In the genomic region with DNA sequence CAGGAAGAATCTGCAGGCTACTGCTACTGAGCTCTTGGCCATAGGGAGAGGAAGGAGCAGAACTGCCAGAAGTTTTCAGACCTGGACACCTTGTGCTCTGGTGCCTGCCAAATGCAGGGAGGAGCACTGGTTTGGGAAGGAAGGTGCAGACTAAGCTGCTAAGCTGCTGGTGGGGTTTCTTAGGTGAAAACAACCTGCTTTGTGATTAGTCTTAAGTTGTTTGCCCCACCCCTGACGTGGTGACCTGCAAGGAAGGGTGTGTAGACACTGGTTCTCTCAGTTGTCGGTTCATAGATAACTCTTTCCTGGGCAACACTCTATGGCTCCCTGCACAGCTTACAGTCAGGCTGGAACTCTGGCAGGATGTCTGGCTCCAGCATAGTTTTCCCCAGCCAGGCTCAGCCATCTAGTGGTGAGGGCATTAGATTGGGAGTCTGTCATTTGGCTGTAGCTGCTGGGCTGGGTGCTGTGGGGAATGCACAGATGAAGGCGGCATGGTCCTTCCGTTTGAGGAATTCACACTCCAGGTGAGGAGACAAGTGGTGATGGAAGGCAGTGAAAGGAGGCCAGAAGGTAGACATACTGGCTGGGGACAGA, we compare ENCODE assay signal across 12 cellular contexts. TPM values are rescaled to one million over a fixed set of nuclear protein-coding genes. Genes with fewer than 3 reads are reported as not detected.
DNase-seq lines count a peak whose midpoint lies in the region; ATAC-seq and TF ChIP-seq lines count a peak whose summit lies in the region.
"Had no signal": no experiment of that assay in that cellular context is flagged by ENCODE, and none has a peak within 500 bp of the region (broad histone marks: within the 10 kb centered on the region; RNA-seq: fewer than 3 reads in every experiment).

No MANE protein-coding gene starts in this region.

- peaks cover 3% of the 10 kb centered on the region for H3K4me1 ChIP-seq in psoas muscle

- no peak overlapping the region for H3K27ac ChIP-seq in brain microvascular endothelial cell
- no peak overlapping the region for H3K27ac ChIP-seq in psoas muscle
- H3K27ac ChIP-seq: hepatocyte had no signal

- H3K27me3 ChIP-seq in brain microvascular endothelial cell (replicated peaks) (peaks cover 21% of the 10 kb centered on the region), kidney epithelial cell (ENCODE audit: control insufficient read depth, insufficient read depth, low read length) (no peaks in the 10 kb centered on the region), psoas muscle (ENCODE audit: insufficient read depth in 3 of 3, low read length in 2 of 3) (peaks cover 0 to 14% (median 0%) of the 10 kb centered on the region in 3 donors)
- H3K27me3 ChIP-seq: hepatocyte had no signal

- WGBS in psoas muscle, 3 donors: 60 to 67% (median 63%) methylated on average over 4 of the region's 4 CpGs

- ATAC-seq in GM21576 (IDR thresholded peaks at IDR 0.05; ENCODE audit: unreplicated experiment) (no peak), GM21529 (IDR thresholded peaks at IDR 0.05; ENCODE audit: unreplicated experiment) (no peak), psoas muscle (no peak)

- H3K27me3 Mint-ChIP-seq in HFFc6 (ENCODE audit: insufficient read depth): peaks cover 39% of the 10 kb centered on the region

- no peaks in the 10 kb centered on the region for H3K9me3 ChIP-seq in psoas muscle

- no peaks in the 10 kb centered on the region for H3K9me3 Mint-ChIP-seq in HFFc6

- peaks cover 21% of the 10 kb centered on the region for H3K4me1 Mint-ChIP-seq in HFFc6 (ENCODE audit: low read depth)

- no peaks in the 10 kb centered on the region for H3K36me3 Mint-ChIP-seq in HFFc6 (ENCODE audit: low read depth)
- H3K36me3 Mint-ChIP-seq: CD4-positive, CD25-positive, alpha-beta regulatory T cell had no signal

- H3K4me3 ChIP-seq in AG09309 (ENCODE audit: control insufficient read depth, low read depth, low read length) (no peak overlapping the region), brain microvascular endothelial cell (ENCODE audit: low read depth, low read length) (no peak overlapping the region), kidney epithelial cell (ENCODE audit: low read depth, low read length) (no peak overlapping the region), psoas muscle (no peak overlapping the region)
- H3K4me3 ChIP-seq: hepatocyte had no signal

- DNase-seq in AG09309 (ENCODE audit: low read depth) (no peak), HFFc6 (peak; percentile 16), brain microvascular endothelial cell (no peak), kidney epithelial cell (ENCODE audit: low read depth) (no peak), NCI-H1436 treated with DMSO at 0.1 percent for 48 hours (lab: John Stamatoyannopoulos, UW) (no peak), psoas muscle (no peak)
- DNase-seq: MM.1S, NCI-H345 had no signal

- intact Hi-C loops in psoas muscle (cut with DNase I): no loop called here

- TF ChIP-seq CTCF in AG09309 (IDR thresholded peaks at IDR 0.05; ENCODE audit: control insufficient read depth, insufficient read depth, low read depth, low read length, missing control alignments) (peak; percentile 24), HFFc6 (IDR thresholded peaks at IDR 0.05) (peak; percentile 59; the same call in 1 of the 2 replicates), brain microvascular endothelial cell (IDR thresholded peaks at IDR 0.05; ENCODE audit: low read depth, low read length, missing control alignments) (peak; percentile 62), kidney epithelial cell (IDR thresholded peaks at IDR 0.05; ENCODE audit: insufficient read depth, low read length, poor library complexity, severe bottlenecking) (peak; percentile 23), psoas muscle (IDR thresholded peaks at IDR 0.05) (no peak)

- H3K27ac Mint-ChIP-seq in HFFc6: no peak overlapping the region

- H3K4me3 Mint-ChIP-seq in HFFc6: no peak overlapping the region
- H3K4me3 Mint-ChIP-seq: CD4-positive, CD25-positive, alpha-beta regulatory T cell had no signal

- in situ Hi-C loops in brain microvascular endothelial cell (cut with HindIII; ENCODE audit: low pct_ligation_motif_present, low sequenced_read_pairs): no loop called here

- H3K36me3 ChIP-seq in brain microvascular endothelial cell (replicated peaks) (no peaks in the 10 kb centered on the region), kidney epithelial cell (ENCODE audit: control insufficient read depth, insufficient read depth, low read length) (no peaks in the 10 kb centered on the region), psoas muscle (ENCODE audit: insufficient read depth in 1 of 2, low read depth in 1 of 2) (no peaks in the 10 kb centered on the region)

RNA-seq across cellular contexts. Expression of a gene that starts 10.3 kb away (rescaled TPM):
- total RNA-seq in HFFc6 (2021; fragmentation: NEBNext Ultra II Directional; extraction: Animal tissue kit (Norgen Biotek cat#: 25700)): 100 to 1,000 TPM; 390 to 518 (median 442) TPM
- 207 and 230 TPM in 2 replicates for total RNA-seq in kidney epithelial cell
- 100 to 1,000 TPM in 1 of 4 donors, 10 to 100 TPM in 3; 41.8 to 150 (median 59.9) TPM for total RNA-seq in psoas muscle
- 100 to 1,000 TPM in 1 of 3 donors, 10 to 100 TPM in 2; 30.5 to 414 (median 61.6) TPM for polyA plus RNA-seq in psoas muscle

RNA-seq across cellular contexts. Expression of a gene that starts 32.9 kb away (rescaled TPM):
- 1,000 to 10,000 TPM; 1,164 to 1,256 (median 1,179) TPM for total RNA-seq in HFFc6 (2021; fragmentation: NEBNext Ultra II Directional; extraction: Animal tissue kit (Norgen Biotek cat#: 25700))
- 826 and 967 TPM in 2 replicates for total RNA-seq in kidney epithelial cell
- total RNA-seq in psoas muscle: 10 to 100 TPM; 36.7 to 68.5 (median 47.1) TPM
- 100 to 1,000 TPM in 1 of 3 donors, 10 to 100 TPM in 2; 61.2 to 500 (median 96.1) TPM for polyA plus RNA-seq in psoas muscle

Comparison
In these comparisons a context has a peak if more than half of its experiments do, and no peak if none do; other contexts are left out.
1. RNA of a gene that starts 32.9 kb away (total RNA-seq): 1,164 to 1,256 TPM in HFFc6 and 826 to 967 TPM in kidney epithelial cell; 36.7 to 68.5 TPM in psoas muscle; every median in the first group is over 10 times any median in the second.